In the genomic region with DNA sequence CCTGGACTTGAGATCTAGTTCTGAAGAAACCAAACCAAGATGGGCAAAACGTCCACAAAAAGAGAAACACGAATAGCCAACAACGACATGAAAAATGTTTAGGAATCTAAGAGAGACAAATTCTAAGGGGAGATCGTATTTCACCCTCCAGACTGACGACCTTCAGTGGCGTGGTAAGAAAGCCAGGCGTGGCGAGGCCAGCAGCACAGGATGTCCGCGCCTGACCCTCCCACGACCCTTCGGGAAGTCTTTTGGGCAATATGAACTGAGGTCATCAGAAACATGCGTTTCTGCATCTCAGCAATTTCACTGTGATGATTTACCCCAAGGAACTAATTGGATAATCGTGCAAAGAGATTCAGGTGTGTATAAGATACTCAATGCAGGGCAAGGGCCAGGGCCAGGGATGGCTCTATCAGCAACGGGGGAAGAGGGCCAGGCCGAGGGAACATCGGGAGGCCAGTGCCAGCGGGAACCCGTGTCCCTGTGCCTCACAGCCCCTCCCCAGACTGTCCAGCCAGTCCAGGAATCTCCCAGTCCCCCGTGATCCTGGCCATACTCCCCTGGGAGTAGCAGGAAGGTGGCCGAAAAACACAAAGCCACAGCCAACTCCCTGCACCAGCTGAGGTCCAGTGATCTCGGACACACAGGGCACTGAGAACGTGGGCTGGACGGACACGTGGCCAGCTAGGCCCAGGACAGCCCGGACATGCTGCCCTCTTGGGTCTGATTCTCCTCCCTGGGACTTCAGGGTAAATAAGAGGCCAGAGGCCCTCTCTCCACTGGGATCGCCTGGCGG, we compare ENCODE assay signal across 22 cellular contexts. TPM values are rescaled to one million over a fixed set of nuclear protein-coding genes. Genes with fewer than 3 reads are reported as not detected.
A peak's percentile ranks its signal among the peaks of the same experiment; 100 is the strongest.
DNase-seq lines count a peak whose midpoint lies in the region; ATAC-seq and TF ChIP-seq lines count a peak whose summit lies in the region.
"Had no signal": no experiment of that assay in that cellular context is flagged by ENCODE, and none has a peak within 500 bp of the region (broad histone marks: within the 10 kb centered on the region; RNA-seq: fewer than 3 reads in every experiment).

No MANE protein-coding gene starts in this region.

- in situ Hi-C loops in mammary epithelial cell (cut with MboI; ENCODE audit: low sequenced_read_pairs in 2 of 2), result no loop called here

- no peaks in the 10 kb centered on the region for H3K79me2 ChIP-seq in mammary epithelial cell (ENCODE audit: insufficient read depth, low read length)

- no peak for TF ChIP-seq CTCF in right atrium auricular region (IDR thresholded peaks at IDR 0.05)
- no peak for TF ChIP-seq CTCF in endodermal cell (conservative IDR thresholded peaks at IDR 0.05)
- TF ChIP-seq CTCF in nephron (IDR thresholded peaks at IDR 0.05; ENCODE audit: unreplicated experiment in 3 of 3), result no peak
- no peak for TF ChIP-seq CTCF in tibial artery (IDR thresholded peaks at IDR 0.05)
- TF ChIP-seq CTCF in mammary epithelial cell (conservative IDR thresholded peaks at IDR 0.05 in 1 of 2, IDR thresholded peaks at IDR 0.05 in 1 of 2; ENCODE audit: extremely low read depth in 1 of 2, insufficient read depth in 1 of 2, low read depth in 1 of 2, low read length in 2 of 2), result no peak

- 90 to 93% methylated on average over 20 to 28 of the region's 28 CpGs for WGBS in endodermal cell (ENCODE audit: insufficient coverage in 1 of 2, insufficient read length in 1 of 2), 2 experiments
- WGBS in mammary epithelial cell (ENCODE audit: low coverage, missing lambda C conversion rate), result 89% methylated on average over 20 of the region's 28 CpGs

- H3K27me3 ChIP-seq in right atrium auricular region, result no peaks in the 10 kb centered on the region
- peaks cover 36% of the 10 kb centered on the region for H3K27me3 ChIP-seq in endodermal cell (ENCODE audit: control insufficient read depth, insufficient read depth, low read length, poor library complexity, severe bottlenecking)
- H3K27me3 ChIP-seq in tibial artery, result no peaks in the 10 kb centered on the region
- H3K27me3 ChIP-seq in mammary epithelial cell (ENCODE audit: insufficient read depth, low read length), result no peaks in the 10 kb centered on the region

- H4K20me1 ChIP-seq in mammary epithelial cell (ENCODE audit: insufficient read depth, low read length), result no peaks in the 10 kb centered on the region

- H3K36me3 ChIP-seq in right atrium auricular region (no peaks in the 10 kb centered on the region), endodermal cell (ENCODE audit: control insufficient read depth, insufficient read depth, low read length) (no peaks in the 10 kb centered on the region), tibial artery (no peaks in the 10 kb centered on the region), mammary epithelial cell (ENCODE audit: insufficient read depth, low read length) (no peaks in the 10 kb centered on the region)
- H3K36me3 ChIP-seq: HAP-1 had no signal

- dilution Hi-C loops in mammary epithelial cell (cut with HindIII; ENCODE audit: low sequenced_read_pairs), result no loop called here

- H3K9ac ChIP-seq in endodermal cell (ENCODE audit: extremely low read depth, low read length, poor library complexity, severe bottlenecking), result no peak overlapping the region
- no peak overlapping the region for H3K9ac ChIP-seq in mammary epithelial cell (ENCODE audit: insufficient read depth, low read length)

- H3K4me1 Mint-ChIP-seq in endodermal cell (no peaks in the 10 kb centered on the region), nephron (peaks cover 24% of the 10 kb centered on the region)

- peak; percentile 37 for DNase-seq in Right ventricle myocardium superior
- DNase-seq in right atrium auricular region (ENCODE audit: low spot score), result no peak
- peak; percentile 35 for DNase-seq in endodermal cell
- peak; percentile 33 to 85 for DNase-seq in tibial artery
- no peak for DNase-seq in mammary epithelial cell
- no peak for DNase-seq in NCI-H1436 treated with DMSO at 0.1 percent for 48 hours (lab: John Stamatoyannopoulos, UW)
- DNase-seq in activated effector memory CD4-positive, alpha-beta T cell treated with anti-CD3 and anti-CD28 coated beads, Interleukin-2, amount 50 U/mL, for 16 hours, result no peak
- DNase-seq: activated CD4-positive, alpha-beta memory T cell treated with anti-CD3 and anti-CD28 coated beads, Interleukin-2, amount 10 ng/mL, durations not matched to agents 7 days and 5 days; CD4-positive, CD25-positive, alpha-beta regulatory T cell; GF-D8; MM.1S; NCI-H1694; NCI-H2227 treated with DMSO at 0.1 percent for 48 hours; stimulated activated CD4-positive, alpha-beta T cell treated with anti-CD3 and anti-CD28 coated beads, Interleukin-4, amount 100 ng/mL, for 4 hours had no signal

- peaks cover 0 to 11% of the 10 kb centered on the region in 2 donors for H3K4me1 ChIP-seq in right atrium auricular region
- no peaks in the 10 kb centered on the region for H3K4me1 ChIP-seq in endodermal cell (ENCODE audit: control insufficient read depth, insufficient read depth, low read length)
- peaks cover 0 to 68% (median 38%) of the 10 kb centered on the region in 4 donors for H3K4me1 ChIP-seq in tibial artery
- peaks cover 18% of the 10 kb centered on the region for H3K4me1 ChIP-seq in mammary epithelial cell (ENCODE audit: insufficient read depth, low read length)
- H3K4me1 ChIP-seq: A549, HAP-1 had no signal

- peaks cover 25% of the 10 kb centered on the region for H3K9me3 Mint-ChIP-seq in endodermal cell
- peaks cover 26% of the 10 kb centered on the region for H3K9me3 Mint-ChIP-seq in nephron

- CTCF ChIA-PET in mammary epithelial cell (lab: Charles Lee; ENCODE audit: low non-redundant PET), result no interaction called here

- H3K4me2 ChIP-seq in mammary epithelial cell (ENCODE audit: insufficient read depth, low read depth, low read length), result no peak overlapping the region
- H3K4me2 ChIP-seq: A549, smooth muscle cell had no signal

- H3K27ac Mint-ChIP-seq in endodermal cell (no peak overlapping the region), nephron (peak overlapping the region in 2 of 3 experiments; percentile 7 to 34)
- H3K27ac Mint-ChIP-seq: activated CD4-positive, alpha-beta memory T cell treated with anti-CD3 and anti-CD28 coated beads, Interleukin-2, amount 10 ng/mL, durations not matched to agents 7 days and 5 days; activated naive CD4-positive, alpha-beta T cell treated with anti-CD3 and anti-CD28 coated beads, Interleukin-2, amount 50 U/mL, for 24 hours; activated T-cell treated with anti-CD3 and anti-CD28 coated beads, Interleukin-2, amount 50 U/mL, for 24 hours; CD4-positive, CD25-positive, alpha-beta regulatory T cell; T-helper 17 cell had no signal

- H3K27ac ChIP-seq in right atrium auricular region, result no peak overlapping the region
- H3K27ac ChIP-seq in endodermal cell (ENCODE audit: low read depth, low read length), result no peak overlapping the region
- peak overlapping the region; percentile 99 to 100 for H3K27ac ChIP-seq in tibial artery
- H3K27ac ChIP-seq in mammary epithelial cell (ENCODE audit: insufficient read depth, low read depth, low read length), result no peak overlapping the region
- H3K27ac ChIP-seq: A549, VCaP had no signal

- H3K4me3 Mint-ChIP-seq in endodermal cell (no peak overlapping the region), nephron (peak overlapping the region; percentile 31 to 60 (median 57))
- H3K4me3 Mint-ChIP-seq: activated CD4-positive, alpha-beta memory T cell treated with anti-CD3 and anti-CD28 coated beads, Interleukin-2, amount 10 ng/mL, durations not matched to agents 7 days and 5 days; activated naive CD4-positive, alpha-beta T cell treated with anti-CD3 and anti-CD28 coated beads, Interleukin-2, amount 50 U/mL, for 24 hours; activated T-cell treated with anti-CD3 and anti-CD28 coated beads, Interleukin-2, amount 50 U/mL, for 24 hours; T-helper 17 cell had no signal

- no peak for ATAC-seq in Right ventricle myocardium superior (ENCODE audit: poor library complexity)
- ATAC-seq: A549, T-helper 17 cell had no signal

- H3K9me3 ChIP-seq in right atrium auricular region (peaks cover 0 to 8% of the 10 kb centered on the region in 2 donors), endodermal cell (ENCODE audit: control insufficient read depth, low read length) (peaks cover 10% of the 10 kb centered on the region), tibial artery (no peaks in the 10 kb centered on the region), mammary epithelial cell (replicated peaks; ENCODE audit: insufficient read depth, low read length) (no peaks in the 10 kb centered on the region)
- H3K9me3 ChIP-seq: A549 had no signal

- H3K4me3 ChIP-seq in right atrium auricular region (no peak overlapping the region), endodermal cell (ENCODE audit: low read length) (no peak overlapping the region), tibial artery (no peak overlapping the region), mammary epithelial cell (replicated peaks in 1 of 3; ENCODE audit: insufficient read depth in 1 of 3, low read depth in 2 of 3, low read length in 3 of 3) (no peak overlapping the region)
- H3K4me3 ChIP-seq: A549, HAP-1, smooth muscle cell had no signal

- H3K36me3 Mint-ChIP-seq in endodermal cell (ENCODE audit: low read depth) (peaks cover 2% of the 10 kb centered on the region), nephron (ENCODE audit: low read depth) (peaks cover 9% of the 10 kb centered on the region)
- H3K36me3 Mint-ChIP-seq: activated naive CD4-positive, alpha-beta T cell treated with anti-CD3 and anti-CD28 coated beads, Interleukin-2, amount 50 U/mL, for 24 hours; CD4-positive, CD25-positive, alpha-beta regulatory T cell had no signal

- H2AFZ ChIP-seq in mammary epithelial cell (ENCODE audit: low read depth, low read length), result no peak overlapping the region

- intact Hi-C loops in Right ventricle myocardium superior (cut with DNase I) (no loop called here), tibial artery (cut with DNase I; ENCODE audit: low total_unique reads) (no loop called here), mammary epithelial cell (cut with micrococcal nuclease) (no loop called here)

- peaks cover 47% of the 10 kb centered on the region for H3K27me3 Mint-ChIP-seq in endodermal cell (ENCODE audit: insufficient read depth)
- peaks cover 53% of the 10 kb centered on the region for H3K27me3 Mint-ChIP-seq in nephron (ENCODE audit: low read depth)

- no TSS peak for BruUV-seq in mammary epithelial cell (replicated peaks; lab: Mats Ljungman, UMichigan)

RNA-seq across cellular contexts. Expression of gene ADARB1, which starts 53.6 kb away (rescaled TPM):
- 11.6 TPM for total RNA-seq in Right ventricle myocardium superior
- 10 to 100 TPM in 1 of 2 donors, 1 to 10 TPM in 1; 7.5 to 10.5 TPM for total RNA-seq in right atrium auricular region
- 10 to 100 TPM; 11.5 to 20.1 TPM for total RNA-seq in endodermal cell
- polyA plus RNA-seq in endodermal cell (2013, experiment 1 of 2), result 8.1 TPM
- polyA plus RNA-seq in endodermal cell (2013, experiment 2 of 2), result 9.4 TPM
- total RNA-seq in mammary epithelial cell, result 10 to 100 TPM; 42.5 to 82.9 TPM
- polyA plus RNA-seq in mammary epithelial cell, result 17.2 TPM
- 26.9 TPM for polyA minus RNA-seq in mammary epithelial cell

Comparison
In these comparisons a context has a peak if more than half of its experiments do, and no peak if none do; other contexts are left out.
1. DNase-seq: peak in Right ventricle myocardium superior (single experiment), endodermal cell (single experiment) and tibial artery (2 of 2); none in right atrium auricular region (single experiment), mammary epithelial cell (single experiment), NCI-H1436 treated with DMSO at 0.1 percent for 48 hours (single experiment) and activated effector memory CD4-positive, alpha-beta T cell treated with anti-CD3 and anti-CD28 coated beads, Interleukin-2, amount 50 U/mL, for 16 hours (single experiment).
2. H3K27ac ChIP-seq: peak in tibial artery (2 of 2); none in right atrium auricular region (0 of 2), endodermal cell (single experiment) and mammary epithelial cell (single experiment).